ENCODE assay signal across 1 cellular context in genomic region chr5:53560506-53561191, GRCh38.
TF ChIP-seq lines count a peak whose summit lies in the region.

TSS of gene NDUFS4 (plus strand) at chr5:53560639. CDS start at chr5:53560663, 24 bp downstream.

TF ChIP-seq in HepG2, 621 proteins besides CTCF, POLR2A, EP300 and RAD21 (continued from another document and continues in another):
- no peak for TF ChIP-seq ZNF180 (CRISPR knock-in tag; IDR thresholded peaks at IDR 0.05; ENCODE audit: borderline replicate concordance, low read depth)
- TF ChIP-seq ATRX (CRISPR knock-in tag; IDR thresholded peaks at IDR 0.05; ENCODE audit: borderline replicate concordance): no peak
- TF ChIP-seq ZNF333 (CRISPR knock-in tag; IDR thresholded peaks at IDR 0.05; ENCODE audit: borderline replicate concordance): no peak
- no peak for TF ChIP-seq ZSCAN12 (CRISPR knock-in tag; IDR thresholded peaks at IDR 0.05)
- TF ChIP-seq ISL2 (CRISPR knock-in tag; IDR thresholded peaks at IDR 0.05): peak; percentile 53
- peak; percentile 55 for TF ChIP-seq ZSCAN25 (CRISPR knock-in tag; IDR thresholded peaks at IDR 0.05)
- peak; percentile 75 for TF ChIP-seq IKZF4 (CRISPR knock-in tag; IDR thresholded peaks at IDR 0.05; ENCODE audit: borderline replicate concordance, low read depth, not compliant biosample characterization)
- peak; percentile 68; the same call in 1 of the 2 replicates for TF ChIP-seq SSRP1 (CRISPR knock-in tag; IDR thresholded peaks at IDR 0.05)
- no peak for TF ChIP-seq ZNF432 (CRISPR knock-in tag; IDR thresholded peaks at IDR 0.05; ENCODE audit: borderline replicate concordance)
- TF ChIP-seq ZNF781 (CRISPR knock-in tag; IDR thresholded peaks at IDR 0.05; ENCODE audit: borderline replicate concordance, not compliant biosample characterization): peak; percentile 94
- no peak for TF ChIP-seq ZNF33B (CRISPR knock-in tag; IDR thresholded peaks at IDR 0.05)
- 0 out of 2 replicates have a peak, but pooled peaks have one; percentile 49 for TF ChIP-seq RNF2 (conservative IDR thresholded peaks at IDR 0.05; ENCODE audit: low read depth)
- peak; percentile 55; the same call in 1 of the 2 replicates for TF ChIP-seq GABPB1 (CRISPR knock-in tag; IDR thresholded peaks at IDR 0.05)
- TF ChIP-seq ZNF616 (CRISPR knock-in tag; IDR thresholded peaks at IDR 0.05; ENCODE audit: low read depth): no peak
- TF ChIP-seq ZNF17 (CRISPR knock-in tag; IDR thresholded peaks at IDR 0.05): no peak
- peak; percentile 81; the same call in 1 of the 2 replicates for TF ChIP-seq KDM5B (CRISPR knock-in tag; IDR thresholded peaks at IDR 0.05; ENCODE audit: borderline replicate concordance)
- no peak for TF ChIP-seq ZSCAN21 (CRISPR knock-in tag; IDR thresholded peaks at IDR 0.05; ENCODE audit: borderline replicate concordance)
- no peak; the same call in 1 of the 2 replicates for TF ChIP-seq GFI1 (CRISPR knock-in tag; IDR thresholded peaks at IDR 0.05; ENCODE audit: borderline replicate concordance)
- TF ChIP-seq ZNF414 (CRISPR knock-in tag; IDR thresholded peaks at IDR 0.05): peak; percentile 69; the same call in 1 of the 2 replicates
- TF ChIP-seq SNRNP70 (IDR thresholded peaks at IDR 0.05; ENCODE audit: low read depth, low read length): no peak
- TF ChIP-seq ZXDC (CRISPR knock-in tag; IDR thresholded peaks at IDR 0.05): no peak
- TF ChIP-seq ZBTB2 (CRISPR knock-in tag; IDR thresholded peaks at IDR 0.05; ENCODE audit: low read depth): peak; percentile 42; the same call in 1 of the 2 replicates
- TF ChIP-seq ZNF441 (CRISPR knock-in tag; IDR thresholded peaks at IDR 0.05; ENCODE audit: borderline replicate concordance): 0 out of 2 replicates have a peak, but pooled peaks have one; percentile 15
- 0 out of 2 replicates have a peak, but pooled peaks have one; percentile 73 for TF ChIP-seq ZNF34 (CRISPR knock-in tag; IDR thresholded peaks at IDR 0.05; ENCODE audit: borderline replicate concordance)
- no peak for TF ChIP-seq SMAD9 (CRISPR knock-in tag; IDR thresholded peaks at IDR 0.05)
- peak; percentile 49; the same call in 1 of the 2 replicates for TF ChIP-seq ZNF318 (CRISPR knock-in tag; IDR thresholded peaks at IDR 0.05)
- TF ChIP-seq HOXD1 (CRISPR knock-in tag; IDR thresholded peaks at IDR 0.05): no peak
- peak; percentile 52; the same call in 1 of the 2 replicates for TF ChIP-seq GMEB1 (CRISPR knock-in tag; IDR thresholded peaks at IDR 0.05; ENCODE audit: borderline replicate concordance)
- TF ChIP-seq HHEX (CRISPR knock-in tag; IDR thresholded peaks at IDR 0.05): no peak
- TF ChIP-seq TAF1 (CRISPR knock-in tag; IDR thresholded peaks at IDR 0.05): peak; percentile 96
- TF ChIP-seq TRIM22 (IDR thresholded peaks at IDR 0.05): no peak
- TF ChIP-seq ATF1 (CRISPR knock-in tag; IDR thresholded peaks at IDR 0.05): peak; percentile 51; the same call in 1 of the 2 replicates
- TF ChIP-seq ZNF124 (CRISPR knock-in tag; IDR thresholded peaks at IDR 0.05): peak; percentile 71; the same call in 1 of the 2 replicates
- no peak for TF ChIP-seq NR2F2 (IDR thresholded peaks at IDR 0.05; ENCODE audit: borderline replicate concordance, low read depth)
- TF ChIP-seq ZBTB38 (CRISPR knock-in tag; IDR thresholded peaks at IDR 0.05): peak; percentile 49
- no peak for TF ChIP-seq SUZ12 (IDR thresholded peaks at IDR 0.05; ENCODE audit: low read depth, low read length)
- TF ChIP-seq IRF2 (CRISPR knock-in tag; IDR thresholded peaks at IDR 0.05): peak; percentile 81
- 0 out of 2 replicates have a peak, but pooled peaks have one; percentile 28 for TF ChIP-seq MED13 (CRISPR knock-in tag; IDR thresholded peaks at IDR 0.05)
- TF ChIP-seq ZNF670 (CRISPR knock-in tag; IDR thresholded peaks at IDR 0.05; ENCODE audit: borderline replicate concordance): no peak; the same call in 1 of the 2 replicates
- peak; percentile 78 for TF ChIP-seq EED (CRISPR knock-in tag; IDR thresholded peaks at IDR 0.05)
- no peak for TF ChIP-seq DBP (CRISPR knock-in tag; IDR thresholded peaks at IDR 0.05; ENCODE audit: not compliant biosample characterization)
- peak; percentile 98 for TF ChIP-seq CEBPB (IDR thresholded peaks at IDR 0.05; ENCODE audit: borderline replicate concordance, low read depth, low read length)
- no peak for TF ChIP-seq ZFP36L1 (CRISPR knock-in tag; IDR thresholded peaks at IDR 0.05)
- no peak for TF ChIP-seq ZNF776 (CRISPR knock-in tag; IDR thresholded peaks at IDR 0.05)
- TF ChIP-seq ZNF619 (CRISPR knock-in tag; IDR thresholded peaks at IDR 0.05): 0 out of 2 replicates have a peak, but pooled peaks have one; percentile 23
- peak; percentile 47; the same call in 1 of the 2 replicates for TF ChIP-seq ZNF12 (CRISPR knock-in tag; IDR thresholded peaks at IDR 0.05)
- peak; percentile 42; the same call in 1 of the 2 replicates for TF ChIP-seq ELF1 (CRISPR knock-in tag; IDR thresholded peaks at IDR 0.05)
- TF ChIP-seq RBM22 (optimal IDR thresholded peaks at IDR 0.05; ENCODE audit: low read length): no peak
- no peak for TF ChIP-seq FOXJ3 (CRISPR knock-in tag; IDR thresholded peaks at IDR 0.05; ENCODE audit: borderline replicate concordance)
- TF ChIP-seq THAP8 (CRISPR knock-in tag; IDR thresholded peaks at IDR 0.05; ENCODE audit: borderline replicate concordance): no peak
- TF ChIP-seq ZNF614 (CRISPR knock-in tag; IDR thresholded peaks at IDR 0.05; ENCODE audit: borderline replicate concordance): peak; percentile 66
- TF ChIP-seq HMGA1 (CRISPR knock-in tag; conservative IDR thresholded peaks at IDR 0.05): no peak
